Comparison of ENCODE assay signal across 18 cellular contexts in the genomic region with DNA sequence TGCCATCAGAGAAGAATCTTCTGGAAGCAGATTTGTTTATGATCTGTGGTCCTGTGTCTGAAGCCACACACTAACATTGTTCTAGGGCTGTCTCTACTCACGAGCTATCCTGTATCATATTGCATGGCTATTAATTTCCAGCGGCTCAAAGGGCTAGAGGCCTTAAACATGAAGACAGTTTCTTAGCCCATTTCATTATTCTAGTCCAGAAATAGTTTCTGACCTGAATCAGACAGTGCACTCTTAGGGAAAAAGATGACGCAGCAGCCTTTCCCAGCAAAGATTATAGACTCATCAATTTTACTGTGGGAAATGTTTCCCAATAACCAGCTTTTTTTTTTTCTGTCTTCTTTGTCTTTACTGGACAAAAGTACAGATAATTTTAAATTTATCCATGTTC.
DNase-seq lines count a peak whose midpoint lies in the region; ATAC-seq and TF ChIP-seq lines count a peak whose summit lies in the region.
"Had no signal": no experiment of that assay in that cellular context is flagged by ENCODE, and none has a peak within 500 bp of the region (broad histone marks: within the 10 kb centered on the region; RNA-seq: fewer than 3 reads in every experiment).

No MANE protein-coding gene starts in this region.

- peaks cover 31% of the 10 kb centered on the region for H3K4me1 Mint-ChIP-seq in activated CD8-positive, alpha-beta T cell treated with anti-CD3 and anti-CD28 coated beads for 36 hours (ENCODE audit: low read depth)
- H3K4me1 Mint-ChIP-seq: GM23338 had no signal

- no peaks in the 10 kb centered on the region for H3K36me3 ChIP-seq in adipocyte (ENCODE audit: control insufficient read depth, insufficient read depth, low read length, severe bottlenecking)
- no peaks in the 10 kb centered on the region for H3K36me3 ChIP-seq in smooth muscle cell (ENCODE audit: low read depth)
- H3K36me3 ChIP-seq: esophagus muscularis mucosa, spleen, tibial artery had no signal

- DNase-seq in HCEC 1CT (peak; percentile 95), adipocyte (ENCODE audit: low read depth) (peak; percentile 22), foreskin fibroblast (peak; percentile 62 to 75), smooth muscle cell (lab: John Stamatoyannopoulos, UW; ENCODE audit: unreplicated experiment) (no peak), DMS79 treated with DMSO at 0.1 percent for 48 hours (lab: John Stamatoyannopoulos, UW) (no peak)
- DNase-seq in activated CD8-positive, alpha-beta T cell treated with anti-CD3 and anti-CD28 coated beads for 36 hours, result no peak
- DNase-seq: activated CD4-positive, alpha-beta T cell treated with anti-CD3 and anti-CD28 coated beads, Interleukin-2, amount 50 U/mL, for 4 hours; activated effector memory CD4-positive, alpha-beta T cell treated with anti-CD3 and anti-CD28 coated beads, Interleukin-2, amount 50 U/mL, for 16 hours; cerebellar nuclear complex; naive B cell; PC-9; spleen had no signal

- H3K27ac Mint-ChIP-seq in activated CD8-positive, alpha-beta T cell treated with anti-CD3 and anti-CD28 coated beads for 36 hours, result no peak overlapping the region
- H3K27ac Mint-ChIP-seq: GM23338; naive B cell; T-helper 1 cell treated with Interleukin-12 subunit alpha and Interleukin-12 subunit beta and Interleukin-4 antibody, amounts not matched to agents 30 μg/mL and 1 μg/mL, for 36 hours had no signal

- peaks cover 18% of the 10 kb centered on the region for H3F3A ChIP-seq in smooth muscle cell (ENCODE audit: low read depth)

- H3K79me2 ChIP-seq in smooth muscle cell (ENCODE audit: low read depth), result peaks cover 17% of the 10 kb centered on the region

- no peaks in the 10 kb centered on the region for H4K20me1 ChIP-seq in smooth muscle cell (ENCODE audit: low read depth)

- peak overlapping the region; percentile 95 for H3K27ac ChIP-seq in smooth muscle cell (ENCODE audit: low read depth)
- H3K27ac ChIP-seq: esophagus muscularis mucosa, PC-9, spleen, tibial artery had no signal

- CTCF ChIA-PET in activated CD8-positive, alpha-beta T cell treated with anti-CD3 and anti-CD28 coated beads for 36 hours (lab: Charles Lee), result interaction anchor here (1.5 kb wide), 1 partner anchor 15 kb away, joined by 5 read pairs; no protein-coding TSS in a partner anchor

- peak overlapping the region; percentile 11 for H2AFZ ChIP-seq in smooth muscle cell (ENCODE audit: low read depth)
- H2AFZ ChIP-seq: GM23338, PC-9 had no signal

- no peak overlapping the region for H3K4me3 Mint-ChIP-seq in activated CD8-positive, alpha-beta T cell treated with anti-CD3 and anti-CD28 coated beads for 36 hours
- H3K4me3 Mint-ChIP-seq: GM23338; naive B cell; T-helper 1 cell treated with Interleukin-12 subunit alpha and Interleukin-12 subunit beta and Interleukin-4 antibody, amounts not matched to agents 30 μg/mL and 1 μg/mL, for 36 hours had no signal

- ATAC-seq in HG03439 (IDR thresholded peaks at IDR 0.05; ENCODE audit: unreplicated experiment) (no peak), GM21825 (IDR thresholded peaks at IDR 0.05; ENCODE audit: unreplicated experiment) (no peak)
- ATAC-seq in activated CD8-positive, alpha-beta T cell treated with anti-CD3 and anti-CD28 coated beads for 36 hours, result no peak
- ATAC-seq: GM23338 had no signal

- peaks cover 19% of the 10 kb centered on the region for H3K36me3 Mint-ChIP-seq in activated CD8-positive, alpha-beta T cell treated with anti-CD3 and anti-CD28 coated beads for 36 hours (ENCODE audit: low read depth)
- H3K36me3 Mint-ChIP-seq: naive B cell had no signal

- H3K9me3 ChIP-seq in adipocyte (ENCODE audit: control insufficient read depth, low read length) (no peaks in the 10 kb centered on the region), smooth muscle cell (replicated peaks; ENCODE audit: low read depth) (no peaks in the 10 kb centered on the region)
- H3K9me3 ChIP-seq: esophagus muscularis mucosa, spleen, tibial artery had no signal

- WGBS in smooth muscle cell (ENCODE audit: low lambda C conversion rate), result 21% methylated on average over 3 of the region's 3 CpGs

- no peak overlapping the region for H3K4me3 ChIP-seq in adipocyte (ENCODE audit: low read length)
- no peak overlapping the region for H3K4me3 ChIP-seq in foreskin fibroblast (ENCODE audit: low read depth in 1 of 2, low read length in 2 of 2)
- H3K4me3 ChIP-seq in smooth muscle cell, result no peak overlapping the region
- H3K4me3 ChIP-seq: esophagus muscularis mucosa, GM23338, PC-9, spleen, tibial artery had no signal

- H3K4me2 ChIP-seq in smooth muscle cell, result peak overlapping the region; percentile 58
- H3K4me2 ChIP-seq: GM23338, PC-9 had no signal

- intact Hi-C loops in activated CD8-positive, alpha-beta T cell treated with anti-CD3 and anti-CD28 coated beads for 36 hours (cut with micrococcal nuclease), result no loop called here

- H3K27me3 ChIP-seq in adipocyte (replicated peaks; ENCODE audit: control insufficient read depth, insufficient read depth, low read length) (no peaks in the 10 kb centered on the region), smooth muscle cell (ENCODE audit: low read depth) (no peaks in the 10 kb centered on the region)
- H3K27me3 ChIP-seq: esophagus muscularis mucosa, spleen, tibial artery had no signal

- no peaks in the 10 kb centered on the region for H3K9me3 Mint-ChIP-seq in activated CD8-positive, alpha-beta T cell treated with anti-CD3 and anti-CD28 coated beads for 36 hours
- H3K9me3 Mint-ChIP-seq: GM23338; naive B cell; T-helper 1 cell treated with Interleukin-12 subunit alpha and Interleukin-12 subunit beta and Interleukin-4 antibody, amounts not matched to agents 30 μg/mL and 1 μg/mL, for 36 hours had no signal

- peaks cover 53% of the 10 kb centered on the region for H3K4me1 ChIP-seq in adipocyte (ENCODE audit: control insufficient read depth, insufficient read depth, low read length)
- H3K4me1 ChIP-seq in smooth muscle cell (ENCODE audit: low read depth), result peaks cover 24% of the 10 kb centered on the region

- no peak for TF ChIP-seq CTCF in foreskin fibroblast (IDR thresholded peaks at IDR 0.05; ENCODE audit: low read depth, low read length)
- no peak for TF ChIP-seq CTCF in smooth muscle cell (IDR thresholded peaks at IDR 0.05; ENCODE audit: borderline replicate concordance, insufficient read depth, poor library complexity, severe bottlenecking)
- TF ChIP-seq CTCF in activated CD8-positive, alpha-beta T cell treated with anti-CD3 and anti-CD28 coated beads for 36 hours (IDR thresholded peaks at IDR 0.05), result no peak

- POLR2A ChIA-PET in activated CD8-positive, alpha-beta T cell treated with anti-CD3 and anti-CD28 coated beads for 36 hours (lab: Charles Lee), result no interaction called here

- H3K27me3 Mint-ChIP-seq in activated CD8-positive, alpha-beta T cell treated with anti-CD3 and anti-CD28 coated beads for 36 hours, result no peaks in the 10 kb centered on the region
- H3K27me3 Mint-ChIP-seq: naive B cell had no signal

- H3K9ac ChIP-seq in adipocyte (ENCODE audit: low read length) (peak overlapping the region; percentile 56), smooth muscle cell (ENCODE audit: low read depth) (peak overlapping the region; percentile 52)

Comparison
In these comparisons a context has a peak if more than half of its experiments do, and no peak if none do; other contexts are left out.
1. DNase-seq: peak in HCEC 1CT (single experiment), adipocyte (single experiment) and foreskin fibroblast (2 of 2); none in smooth muscle cell (single experiment), DMS79 treated with DMSO at 0.1 percent for 48 hours (single experiment) and activated CD8-positive, alpha-beta T cell treated with anti-CD3 and anti-CD28 coated beads for 36 hours (single experiment).